Comparison of ENCODE assay signal across 37 cellular contexts in genomic region chr3:127920738-127921137, GRCh38. TPM values are rescaled to one million over a fixed set of nuclear protein-coding genes. Genes with fewer than 3 reads are reported as not detected.
"Had no signal": no experiment of that assay in that cellular context is flagged by ENCODE, and none has a peak within 500 bp of the region (broad histone marks: within the 10 kb centered on the region; RNA-seq: fewer than 3 reads in every experiment).

No MANE protein-coding gene starts in this region.

- DNase-seq: activated B cell treated with CpG ODN at 0.5 μM for 24 hours; activated CD4-positive, alpha-beta memory T cell treated with anti-CD3 and anti-CD28 coated beads for 36 hours; activated CD4-positive, alpha-beta T cell treated with anti-CD3 and anti-CD28 coated beads for 4 hours; activated CD4-positive, alpha-beta T cell treated with anti-CD3 and anti-CD28 coated beads, Interleukin-2, amount 10 ng/mL, durations not matched to agents 24 days and 14 days; activated CD4-positive, alpha-beta T cell treated with anti-CD3 and anti-CD28 coated beads, Interleukin-2, amount 50 U/mL, for 1 hour; activated CD4-positive, alpha-beta T cell treated with anti-CD3 and anti-CD28 coated beads, Interleukin-2, amount 50 U/mL, for 4 hours; activated CD4-positive, CD25-positive, alpha-beta regulatory T cell treated with anti-CD3 and anti-CD28 coated beads, Interleukin-2, amount 50 U/mL, for 72 hours; activated CD8-positive, alpha-beta memory T cell treated with anti-CD3 and anti-CD28 coated beads, Interleukin-2, amount 50 U/mL, for 4 hours; activated CD8-positive, alpha-beta T cell treated with anti-CD3 and anti-CD28 coated beads for 36 hours; activated effector memory CD4-positive, alpha-beta T cell treated with anti-CD3 and anti-CD28 coated beads, Interleukin-2, amount 50 U/mL, for 16 hours; activated gamma-delta T cell treated with Interleukin-2 at 50 U/mL for 16 hours; activated naive CD4-positive, alpha-beta T cell; activated naive CD4-positive, alpha-beta T cell treated with anti-CD3 and anti-CD28 coated beads for 36 hours; activated naive CD4-positive, alpha-beta T cell treated with anti-CD3 and anti-CD28 coated beads, Interleukin-2, amount 50 U/mL, for 16 hours; activated naive CD8-positive, alpha-beta T cell treated with anti-CD3 and anti-CD28 coated beads for 36 hours; activated T-cell treated with anti-CD3 and anti-CD28 coated beads for 4 hours; activated T-cell treated with anti-CD3 and anti-CD28 coated beads, Interleukin-2, amount 50 U/mL, for 1 hour; activated T-cell treated with anti-CD3 and anti-CD28 coated beads, Interleukin-2, amount 50 U/mL, for 4 hours; activated T-cell treated with anti-CD3 and anti-CD28 coated beads, Interleukin-2, amount 50 U/mL, for 72 hours; adrenal gland; amniotic stem cell; aorta; body of pancreas; brain microvascular endothelial cell; central memory CD4-positive, alpha-beta T cell; T-cell; T-helper 17 cell; T-helper 9 cell had no signal

- H3K4me3 ChIP-seq: adrenal gland, body of pancreas, breast epithelium had no signal

- H3K9me3 ChIP-seq: adrenal gland, body of pancreas, breast epithelium had no signal

- ATAC-seq: activated CD8-positive, alpha-beta T cell treated with anti-CD3 and anti-CD28 coated beads for 36 hours; activated naive CD4-positive, alpha-beta T cell treated with anti-CD3 and anti-CD28 coated beads, Interleukin-2, amount 50 U/mL, for 72 hours; activated T-cell treated with anti-CD3 and anti-CD28 coated beads, Interleukin-2, amount 50 U/mL, for 4 hours; activated T-cell treated with anti-CD3 and anti-CD28 coated beads, Interleukin-2, amount 50 U/mL, for 72 hours; activated T-helper 17 cell treated with anti-CD3 and anti-CD28 coated beads, Interleukin-2, amount 50 U/mL, for 72 hours; body of pancreas; T-cell; T-helper 17 cell had no signal

- H3K36me3 ChIP-seq: adrenal gland, brain microvascular endothelial cell, breast epithelium had no signal

- H3K4me1 ChIP-seq: breast epithelium had no signal

- FAIRE-seq: astrocyte, TTC549 had no signal

- H3K27me3 ChIP-seq: adrenal gland, body of pancreas, breast epithelium had no signal

- H3K27ac ChIP-seq: adrenal gland, body of pancreas, brain microvascular endothelial cell, breast epithelium, VCaP had no signal

RNA-seq across cellular contexts. Expression of gene KBTBD12, which starts 5.7 kb away (rescaled TPM):
- total RNA-seq: activated CD4-positive, alpha-beta memory T cell treated with anti-CD3 and anti-CD28 coated beads for 36 hours; activated CD4-positive, alpha-beta T cell treated with anti-CD3 and anti-CD28 coated beads, Interleukin-2, amount 10 ng/mL, durations not matched to agents 24 days and 14 days; activated CD8-positive, alpha-beta memory T cell treated with anti-CD3 and anti-CD28 coated beads for 36 hours; activated CD8-positive, alpha-beta T cell treated with anti-CD3 and anti-CD28 coated beads for 36 hours; activated naive CD4-positive, alpha-beta T cell treated with anti-CD3 and anti-CD28 coated beads for 36 hours; activated naive CD4-positive, alpha-beta T cell treated with anti-CD3 and anti-CD28 coated beads, Interleukin-2, amount 50 U/mL, for 72 hours; activated naive CD8-positive, alpha-beta T cell treated with anti-CD3 and anti-CD28 coated beads for 36 hours; activated T-cell treated with anti-CD3 and anti-CD28 coated beads, Interleukin-2, amount 50 U/mL, for 72 hours; activated T-helper 1 cell treated with anti-CD3 and anti-CD28 coated beads, Interleukin-12 subunit alpha, Interleukin-12 subunit beta, Interleukin-2, Interleukin-4 antibody, amounts not matched to agents 30 ng/mL and 10 ng/mL and 1 ng/mL, durations not matched to agents 14 hours and 24 hours and 36 hours; activated T-helper 17 cell treated with anti-CD3 and anti-CD28 coated beads, Interleukin-2, amount 50 U/mL, for 72 hours; astrocyte; T-cell; T-helper 1 cell treated with Interleukin-12 subunit alpha and Interleukin-12 subunit beta and Interleukin-4 antibody, amounts not matched to agents 30 ng/mL and 1 ng/mL, for 36 hours had no signal
